ENCODE assay signal across 2 cellular contexts in the genomic region with DNA sequence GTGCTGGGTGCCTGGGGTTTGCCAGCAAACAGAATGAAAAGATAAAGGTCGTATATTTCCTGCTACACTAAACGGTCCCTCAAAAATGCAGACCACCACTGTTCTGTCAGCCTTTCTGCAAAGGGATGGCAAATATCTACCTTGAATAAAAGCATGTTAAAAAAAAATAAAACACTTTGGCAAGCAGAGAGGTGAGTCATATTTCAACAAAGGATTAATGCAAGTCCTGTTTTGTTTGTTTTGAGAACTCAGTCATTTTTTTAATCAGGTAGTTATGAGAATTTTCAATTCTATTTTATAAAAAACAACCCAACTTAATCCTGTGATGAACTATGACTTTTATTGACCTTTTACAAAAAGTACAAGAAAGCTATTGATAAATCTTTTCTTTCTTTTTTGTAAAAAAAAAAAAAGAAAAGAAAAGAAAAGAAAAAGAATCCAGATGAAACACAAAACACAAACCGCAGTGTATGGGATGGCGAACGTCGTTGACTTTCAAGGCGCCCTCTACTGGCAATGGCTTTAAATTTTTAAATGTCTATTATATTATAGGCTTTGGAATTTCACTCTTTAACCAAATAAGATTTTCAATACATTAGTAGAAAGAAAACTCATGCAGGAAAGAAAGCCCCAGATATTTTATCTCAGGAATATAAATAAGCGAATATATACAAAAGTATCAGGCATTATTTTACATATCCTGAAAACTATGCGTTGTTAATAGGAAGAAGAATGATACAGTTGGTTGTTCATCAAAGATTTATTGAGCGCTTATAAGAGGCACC.
TF ChIP-seq lines count a peak whose summit lies in the region.

No MANE protein-coding gene starts in this region.

TF ChIP-seq in HEK293, 187 proteins besides CTCF, POLR2A, EP300 and RAD21 (continued from another document):
- TF ChIP-seq PRDM6 (tag by site-specific recombination; IDR thresholded peaks at IDR 0.05): no peak
- TF ChIP-seq ZIC2 (tag by site-specific recombination; IDR thresholded peaks at IDR 0.05): no peak
- no peak for TF ChIP-seq ZNF837 (tag by site-specific recombination; IDR thresholded peaks at IDR 0.05)
- no peak for TF ChIP-seq ZSCAN30 (tag by site-specific recombination; IDR thresholded peaks at IDR 0.05)
- TF ChIP-seq ZNF311 (tag by site-specific recombination; IDR thresholded peaks at IDR 0.05; ENCODE audit: borderline replicate concordance): no peak
- no peak for TF ChIP-seq KLF16 (tag by site-specific recombination; IDR thresholded peaks at IDR 0.05)
- no peak for TF ChIP-seq ZNF747 (tag by site-specific recombination; IDR thresholded peaks at IDR 0.05)
- TF ChIP-seq, protein P1, sequence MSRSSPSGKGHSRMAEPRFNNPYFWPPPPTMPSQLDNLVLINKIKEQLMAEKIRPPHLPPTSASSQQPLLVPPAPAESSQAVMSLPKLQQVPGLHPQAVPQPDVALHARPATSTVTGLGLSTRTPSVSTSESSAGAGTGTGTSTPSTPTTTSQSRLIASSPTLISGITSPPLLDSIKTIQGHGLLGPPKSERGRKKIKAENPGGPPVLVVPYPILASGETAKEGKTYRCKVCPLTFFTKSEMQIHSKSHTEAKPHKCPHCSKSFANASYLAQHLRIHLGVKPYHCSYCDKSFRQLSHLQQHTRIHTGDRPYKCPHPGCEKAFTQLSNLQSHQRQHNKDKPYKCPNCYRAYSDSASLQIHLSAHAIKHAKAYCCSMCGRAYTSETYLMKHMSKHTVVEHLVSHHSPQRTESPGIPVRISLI (tag by site-specific recombination; IDR thresholded peaks at IDR 0.05): peak; percentile 67; the same call in 1 of the 2 replicates
- no peak for TF ChIP-seq ZNF514 (tag by site-specific recombination; IDR thresholded peaks at IDR 0.05)
- no peak for TF ChIP-seq ZBTB11 (tag by site-specific recombination; conservative IDR thresholded peaks at IDR 0.05; ENCODE audit: low read depth)

TF ChIP-seq in SK-N-SH, 30 proteins besides CTCF, POLR2A, EP300 and RAD21 (continued from another document):
- TF ChIP-seq IRF3 (IDR thresholded peaks at IDR 0.05; ENCODE audit: low read depth, low read length): no peak
- TF ChIP-seq JUND (IDR thresholded peaks at IDR 0.05): peak; percentile 55
- no peak for TF ChIP-seq RXRA (IDR thresholded peaks at IDR 0.05; ENCODE audit: borderline replicate concordance, low read depth)
- TF ChIP-seq TCF12 (IDR thresholded peaks at IDR 0.05): 0 out of 2 replicates have a peak, but pooled peaks have one; percentile 12
- no peak for TF ChIP-seq RFX5 (IDR thresholded peaks at IDR 0.05; ENCODE audit: low read length)
- peak; percentile 34; the same call in 1 of the 2 replicates for TF ChIP-seq SMC3 (IDR thresholded peaks at IDR 0.05; ENCODE audit: low read depth, low read length)
- no peak for TF ChIP-seq FOXM1 (IDR thresholded peaks at IDR 0.05; ENCODE audit: low read depth)
- no peak for TF ChIP-seq POLR2AphosphoS5 (IDR thresholded peaks at IDR 0.05; ENCODE audit: low read depth, low read length)
- TF ChIP-seq, protein P2, sequence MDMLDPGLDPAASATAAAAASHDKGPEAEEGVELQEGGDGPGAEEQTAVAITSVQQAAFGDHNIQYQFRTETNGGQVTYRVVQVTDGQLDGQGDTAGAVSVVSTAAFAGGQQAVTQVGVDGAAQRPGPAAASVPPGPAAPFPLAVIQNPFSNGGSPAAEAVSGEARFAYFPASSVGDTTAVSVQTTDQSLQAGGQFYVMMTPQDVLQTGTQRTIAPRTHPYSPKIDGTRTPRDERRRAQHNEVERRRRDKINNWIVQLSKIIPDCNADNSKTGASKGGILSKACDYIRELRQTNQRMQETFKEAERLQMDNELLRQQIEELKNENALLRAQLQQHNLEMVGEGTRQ (IDR thresholded peaks at IDR 0.05; ENCODE audit: borderline replicate concordance, low read depth, low read length): no peak
- TF ChIP-seq, protein P3, sequence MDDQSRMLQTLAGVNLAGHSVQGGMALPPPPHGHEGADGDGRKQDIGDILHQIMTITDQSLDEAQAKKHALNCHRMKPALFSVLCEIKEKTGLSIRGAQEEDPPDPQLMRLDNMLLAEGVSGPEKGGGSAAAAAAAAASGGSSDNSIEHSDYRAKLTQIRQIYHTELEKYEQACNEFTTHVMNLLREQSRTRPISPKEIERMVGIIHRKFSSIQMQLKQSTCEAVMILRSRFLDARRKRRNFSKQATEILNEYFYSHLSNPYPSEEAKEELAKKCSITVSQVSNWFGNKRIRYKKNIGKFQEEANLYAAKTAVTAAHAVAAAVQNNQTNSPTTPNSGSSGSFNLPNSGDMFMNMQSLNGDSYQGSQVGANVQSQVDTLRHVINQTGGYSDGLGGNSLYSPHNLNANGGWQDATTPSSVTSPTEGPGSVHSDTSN (IDR thresholded peaks at IDR 0.05): peak; percentile 52
- TF ChIP-seq FOSL2 (IDR thresholded peaks at IDR 0.05; ENCODE audit: borderline replicate concordance, low read depth): peak; percentile 40; the same call in 1 of the 2 replicates
- TF ChIP-seq TEAD4 (IDR thresholded peaks at IDR 0.05; ENCODE audit: borderline replicate concordance, insufficient read depth): no peak
- peak; percentile 51; the same call in 1 of the 2 replicates for TF ChIP-seq NFIC (IDR thresholded peaks at IDR 0.05; ENCODE audit: borderline replicate concordance)
TF ChIP-seq in SK-N-SH: peak in this region for 6.
